In the genomic region with DNA sequence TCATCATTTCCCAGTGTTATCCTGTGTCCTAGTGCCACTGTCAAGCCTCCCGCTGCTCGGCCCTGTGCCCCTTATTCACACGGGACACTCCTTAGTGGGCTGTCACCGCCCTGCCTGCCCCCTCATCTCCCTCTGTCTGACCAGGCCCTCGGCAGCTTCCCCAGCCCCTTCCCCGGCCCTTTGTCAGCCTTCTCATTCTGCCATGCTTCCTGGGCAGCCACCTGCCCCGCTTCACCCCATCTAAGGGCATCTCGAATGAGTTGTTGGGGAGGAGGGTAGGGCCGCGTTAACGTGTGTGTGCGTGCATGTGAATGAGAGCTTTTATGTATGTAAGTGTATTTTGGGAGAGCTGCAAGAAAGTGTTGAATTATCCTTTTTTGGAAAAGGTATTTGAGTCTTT, we compare ENCODE assay signal across 21 cellular contexts. TPM values are rescaled to one million over a fixed set of nuclear protein-coding genes. Genes with fewer than 3 reads are reported as not detected.
DNase-seq lines count a peak whose midpoint lies in the region; ATAC-seq and TF ChIP-seq lines count a peak whose summit lies in the region.
"Had no signal": no experiment of that assay in that cellular context is flagged by ENCODE, and none has a peak within 500 bp of the region (broad histone marks: within the 10 kb centered on the region; RNA-seq: fewer than 3 reads in every experiment).

No MANE protein-coding gene starts in this region.

- no peak for DNase-seq in cardiac muscle cell (ENCODE audit: low read depth in 1 of 2, low spot score in 1 of 2)
- no peak for DNase-seq in right cardiac atrium
- no peak for DNase-seq in neuronal stem cell (ENCODE audit: low spot score)
- DNase-seq in NCI-H146 treated with DMSO at 0.1 percent for 48 hours (lab: John Stamatoyannopoulos, UW; ENCODE audit: unreplicated experiment): no peak
- no peak for DNase-seq in RWPE1 (ENCODE audit: low spot score)
- DNase-seq: AML-193; C1 segment of cervical spinal cord; CD8-positive, alpha-beta memory T cell; GOT3; NCI-H1105 treated with DMSO at 0.1 percent for 48 hours; NCI-H1694; NCI-H2081; NCI-H2171; NCI-H345; NCI-H524; NCI-H82; Right ventricle myocardium superior had no signal

- no peaks in the 10 kb centered on the region for H3K4me1 ChIP-seq in cardiac muscle cell (ENCODE audit: low read depth)
- no peaks in the 10 kb centered on the region for H3K4me1 ChIP-seq in right cardiac atrium (ENCODE audit: control insufficient read depth, insufficient read depth, low read length)
- no peaks in the 10 kb centered on the region for H3K4me1 ChIP-seq in neuronal stem cell (ENCODE audit: control insufficient read depth in 2 of 2, insufficient read depth in 1 of 2, low read depth in 1 of 2, low read length in 2 of 2)

- H3K18ac ChIP-seq in neuronal stem cell (ENCODE audit: low read length): peak overlapping the region; percentile 13

- H2AK5ac ChIP-seq in neuronal stem cell (ENCODE audit: low read depth, low read length): no peak overlapping the region

- no peak overlapping the region for H4K91ac ChIP-seq in neuronal stem cell (ENCODE audit: low read depth, low read length, poor library complexity)

- ATAC-seq in right cardiac atrium: no peak
- ATAC-seq in GM19397 (IDR thresholded peaks at IDR 0.05; ENCODE audit: unreplicated experiment): no peak
- ATAC-seq: HCT116 had no signal

- H3K4ac ChIP-seq in neuronal stem cell (ENCODE audit: low read length): no peak overlapping the region

- 82% methylated on average over 12 of the region's 12 CpGs for WGBS in right cardiac atrium
- no CpG with 5 or more reads among the region's 12 CpGs for WGBS in neuronal stem cell (ENCODE audit: extremely low coverage in 2 of 2, insufficient read length in 2 of 2, insufficient replicate concordance in 1 of 2), 2 donors

- no peak overlapping the region for H3K4me2 ChIP-seq in neuronal stem cell (ENCODE audit: insufficient read depth, low read length, poor library complexity, severe bottlenecking)
- H3K4me2 ChIP-seq: KMS-11 had no signal

- intact Hi-C loops in right cardiac atrium (cut with DNase I): no loop called here

- H3K36me3 ChIP-seq in cardiac muscle cell: peaks cover 82% of the 10 kb centered on the region
- H3K36me3 ChIP-seq in neuronal stem cell (replicated peaks in 1 of 2; ENCODE audit: control insufficient read depth in 2 of 2, insufficient read depth in 2 of 2, low read length in 2 of 2): peaks cover 36 to 98% of the 10 kb centered on the region in 2 donors

- no peak overlapping the region for H4K8ac ChIP-seq in neuronal stem cell (ENCODE audit: low read depth, low read length)

- H3K4me3 ChIP-seq in cardiac muscle cell (no peak overlapping the region), right cardiac atrium (ENCODE audit: low read length) (no peak overlapping the region), neuronal stem cell (ENCODE audit: low read length in 2 of 2) (no peak overlapping the region)

- H3K23ac ChIP-seq in neuronal stem cell (ENCODE audit: low read depth, low read length, poor library complexity): no peak overlapping the region

- no peak overlapping the region for H2AFZ ChIP-seq in neuronal stem cell (ENCODE audit: low read length)

- H2BK5ac ChIP-seq in neuronal stem cell (ENCODE audit: low read length): no peak overlapping the region

- H3K14ac ChIP-seq in neuronal stem cell (ENCODE audit: low read length): no peak overlapping the region

- no peak overlapping the region for H3K9ac ChIP-seq in neuronal stem cell (ENCODE audit: low read depth, low read length, poor library complexity)
- H3K9ac ChIP-seq: KMS-11 had no signal

- peaks cover 2% of the 10 kb centered on the region for H3K79me1 ChIP-seq in neuronal stem cell (ENCODE audit: low read depth, low read length)

- H3K27me3 ChIP-seq in cardiac muscle cell (no peaks in the 10 kb centered on the region), right cardiac atrium (ENCODE audit: control insufficient read depth, insufficient read depth) (no peaks in the 10 kb centered on the region), neuronal stem cell (ENCODE audit: control insufficient read depth in 3 of 3, insufficient read depth in 3 of 3, low read depth in 1 of 3, low read length in 3 of 3) (no peaks in the 10 kb centered on the region)

- H3K27ac ChIP-seq in cardiac muscle cell (peak overlapping the region; percentile 43), right cardiac atrium (ENCODE audit: low read length) (no peak overlapping the region), cingulate gyrus (ENCODE audit: low read depth, low read length) (peak overlapping the region; percentile 10), neuronal stem cell (replicated peaks; ENCODE audit: low read length) (no peak overlapping the region), RWPE1 (no peak overlapping the region)
- H3K27ac ChIP-seq: KMS-11 had no signal

- POLR2A ChIA-PET in RWPE1 (lab: Yijun Ruan, JAX; ENCODE audit: low non-redundant PET): no interaction called here

- no peaks in the 10 kb centered on the region for H3K9me3 ChIP-seq in cardiac muscle cell (ENCODE audit: low read depth)
- no peaks in the 10 kb centered on the region for H3K9me3 ChIP-seq in right cardiac atrium (ENCODE audit: control insufficient read depth, low read length)
- peaks cover 0 to 7% of the 10 kb centered on the region in 2 donors for H3K9me3 ChIP-seq in neuronal stem cell (replicated peaks in 1 of 2; ENCODE audit: control insufficient read depth in 2 of 2, insufficient read depth in 1 of 2, low read depth in 1 of 2, low read length in 2 of 2)

- H2BK15ac ChIP-seq in neuronal stem cell (ENCODE audit: low read length): no peak overlapping the region

- no peak overlapping the region for H2BK120ac ChIP-seq in neuronal stem cell (ENCODE audit: low read depth, low read length)

- CTCF ChIA-PET in RWPE1 (lab: Yijun Ruan, JAX): interaction anchor here (0.5 kb wide), 1 partner anchor 49 kb away, joined by 6 read pairs; no protein-coding TSS in a partner anchor

- TF ChIP-seq CTCF in cardiac muscle cell (IDR thresholded peaks at IDR 0.05; ENCODE audit: low read depth, low read length) (no peak), RWPE1 (conservative IDR thresholded peaks at IDR 0.05; ENCODE audit: low read depth) (no peak)

- H2BK12ac ChIP-seq in neuronal stem cell (ENCODE audit: low read length): no peak overlapping the region

RNA-seq across cellular contexts. Expression of a gene that starts 49.7 kb away (rescaled TPM):
- total RNA-seq in cardiac muscle cell: 221 and 367 TPM in 2 replicates
- polyA plus RNA-seq in cardiac muscle cell: 189 and 203 TPM in 2 replicates
- 100 to 1,000 TPM; 137 to 162 (median 142) TPM for total RNA-seq in right cardiac atrium
- polyA plus RNA-seq in right cardiac atrium: 34.9 TPM
- 277 TPM for polyA plus RNA-seq in neuronal stem cell (2013, experiment 1 of 2)
- polyA plus RNA-seq in neuronal stem cell (2013, experiment 2 of 2): 283 TPM

Comparison
In these comparisons a context has a peak if more than half of its experiments do, and no peak if none do; other contexts are left out.
1. H3K27ac ChIP-seq: peak in cardiac muscle cell (single experiment) and cingulate gyrus (single experiment); none in right cardiac atrium (single experiment), neuronal stem cell (single experiment) and RWPE1 (single experiment).